11 cellular contexts compared by ENCODE assay signal in genomic region chr9:37156781-37157356, GRCh38. TPM values are rescaled to one million over a fixed set of nuclear protein-coding genes. Genes with fewer than 3 reads are reported as not detected.
A peak's percentile ranks its signal among the peaks of the same experiment; 100 is the strongest.
DNase-seq lines count a peak whose midpoint lies in the region; FAIRE-seq and TF ChIP-seq lines count a peak whose summit lies in the region.
"Had no signal": no experiment of that assay in that cellular context is flagged by ENCODE, and none has a peak within 500 bp of the region (broad histone marks: within the 10 kb centered on the region; RNA-seq: fewer than 3 reads in every experiment).

No MANE protein-coding gene starts in this region.

- peak; percentile 37 for DNase-seq in Daoy (ENCODE audit: low read depth)
- DNase-seq in HT1080 (ENCODE audit: low read depth) = peak; percentile 43
- DNase-seq in astrocyte (ENCODE audit: low read depth) = peak; percentile 16
- peak; percentile 23 for DNase-seq in kidney epithelial cell (ENCODE audit: low read depth)
- DNase-seq in SKM-1 (lab: John Stamatoyannopoulos, UW; ENCODE audit: unreplicated experiment) = no peak
- DNase-seq in esophagus squamous epithelium (lab: John Stamatoyannopoulos, UW) = no peak
- no peak for DNase-seq in GF-D8 (lab: John Stamatoyannopoulos, UW)
- no peak for DNase-seq in NCI-H2029 (lab: John Stamatoyannopoulos, UW)
- DNase-seq: activated naive CD4-positive, alpha-beta T cell treated with anti-CD3 and anti-CD28 coated beads, Interleukin-2, amount 50 U/mL, for 16 hours; left cardiac atrium had no signal

- H3K4me1 ChIP-seq in astrocyte (ENCODE audit: insufficient read depth, low read length) = peaks cover 4% of the 10 kb centered on the region
- no peaks in the 10 kb centered on the region for H3K4me1 ChIP-seq in esophagus squamous epithelium

- peaks cover 42% of the 10 kb centered on the region for H4K20me1 ChIP-seq in astrocyte (ENCODE audit: insufficient read depth, low read length)

- intact Hi-C loops in esophagus squamous epithelium (cut with DNase I) = no loop called here

- TF ChIP-seq POLR2A in esophagus squamous epithelium (IDR thresholded peaks at IDR 0.05) = no peak

- H3K27ac Mint-ChIP-seq in astrocyte (ENCODE audit: unreplicated experiment) = no peak overlapping the region

- H3K4me3 Mint-ChIP-seq in astrocyte (ENCODE audit: unreplicated experiment) = no peak overlapping the region

- peak; percentile 26 for FAIRE-seq in astrocyte (lab: Jason Lieb, UNC)

- no peak overlapping the region for H3K4me2 ChIP-seq in astrocyte (ENCODE audit: low read length)

- H3K36me3 Mint-ChIP-seq in astrocyte (ENCODE audit: low read depth, unreplicated experiment) = peaks cover 2% of the 10 kb centered on the region

- H3K4me3 ChIP-seq in astrocyte (ENCODE audit: insufficient read depth, low read depth, low read length) = no peak overlapping the region
- H3K4me3 ChIP-seq in kidney epithelial cell (ENCODE audit: low read depth, low read length) = no peak overlapping the region
- H3K4me3 ChIP-seq in esophagus squamous epithelium = no peak overlapping the region

- H3K27ac ChIP-seq in astrocyte (ENCODE audit: low read depth, low read length) = no peak overlapping the region
- no peak overlapping the region for H3K27ac ChIP-seq in esophagus squamous epithelium

- no peaks in the 10 kb centered on the region for H3K36me3 ChIP-seq in astrocyte (ENCODE audit: insufficient read depth, low read length)
- H3K36me3 ChIP-seq in kidney epithelial cell (ENCODE audit: control insufficient read depth, insufficient read depth, low read length) = no peaks in the 10 kb centered on the region
- H3K36me3 ChIP-seq in esophagus squamous epithelium = peaks cover 0 to 43% (median 0%) of the 10 kb centered on the region in 3 donors

- no peak overlapping the region for H3K9ac ChIP-seq in astrocyte (ENCODE audit: low read length)

- no peak for TF ChIP-seq CTCF in astrocyte (IDR thresholded peaks at IDR 0.05; ENCODE audit: insufficient read depth, low read depth, low read length)
- TF ChIP-seq CTCF in kidney epithelial cell (IDR thresholded peaks at IDR 0.05; ENCODE audit: insufficient read depth, low read length, poor library complexity, severe bottlenecking) = no peak
- no peak for TF ChIP-seq CTCF in esophagus squamous epithelium (IDR thresholded peaks at IDR 0.05)

- no peaks in the 10 kb centered on the region for H3K27me3 ChIP-seq in astrocyte (ENCODE audit: insufficient read depth, low read length)
- no peaks in the 10 kb centered on the region for H3K27me3 ChIP-seq in kidney epithelial cell (ENCODE audit: control insufficient read depth, insufficient read depth, low read length)
- no peaks in the 10 kb centered on the region for H3K27me3 ChIP-seq in esophagus squamous epithelium

- H3K79me2 ChIP-seq in astrocyte (ENCODE audit: insufficient read depth, low read length) = no peaks in the 10 kb centered on the region

- no peaks in the 10 kb centered on the region for H3K27me3 Mint-ChIP-seq in astrocyte (ENCODE audit: low read depth, unreplicated experiment)
- H3K27me3 Mint-ChIP-seq: naive B cell had no signal

- H3K9me3 ChIP-seq in astrocyte (ENCODE audit: insufficient read depth, low read depth, low read length) (no peaks in the 10 kb centered on the region), esophagus squamous epithelium (no peaks in the 10 kb centered on the region)

- 86 to 96% methylated on average over 4 of the region's 4 CpGs for WGBS in esophagus squamous epithelium, 2 donors

- H3K4me1 Mint-ChIP-seq in astrocyte (ENCODE audit: low read depth, unreplicated experiment) = peaks cover 9% of the 10 kb centered on the region

- no peaks in the 10 kb centered on the region for H3K9me3 Mint-ChIP-seq in astrocyte (ENCODE audit: unreplicated experiment)
- H3K9me3 Mint-ChIP-seq: naive B cell had no signal

- H2AFZ ChIP-seq in astrocyte (ENCODE audit: low read depth, low read length) = no peak overlapping the region

RNA-seq across cellular contexts. Expression of gene ZCCHC7, which starts 36.5 kb away (rescaled TPM):
- total RNA-seq in Daoy (2014; rRNA removed; shearing (Covaris generic)) = 15.9 and 21.7 TPM in 2 replicates
- total RNA-seq in HT1080 (2014; rRNA removed; shearing (Covaris generic)) = 13.2 and 17.1 TPM in 2 replicates
- 22.3 and 29.3 TPM in 2 replicates for polyA plus RNA-seq in HT1080 (2015; cell fraction: cytosol; rRNA removed)
- polyA plus RNA-seq in HT1080 (2015; cell fraction: nucleus; rRNA removed) = 26.0 and 29.5 TPM in 2 replicates
- total RNA-seq in astrocyte (21.7 and 25.4 TPM in 2 replicates), kidney epithelial cell (18.0 and 20.2 TPM in 2 replicates), esophagus squamous epithelium (10 to 100 TPM in 3 of 4 donors, 1 to 10 TPM in 1; 6.1 to 21.6 (median 13.0) TPM)

Comparison
In these comparisons a context has a peak if more than half of its experiments do, and no peak if none do; other contexts are left out.
1. DNase-seq: peak in Daoy (single experiment), HT1080 (single experiment), astrocyte (single experiment) and kidney epithelial cell (single experiment); none in SKM-1 (single experiment), esophagus squamous epithelium (single experiment), GF-D8 (single experiment) and NCI-H2029 (single experiment).